In the genomic region with DNA sequence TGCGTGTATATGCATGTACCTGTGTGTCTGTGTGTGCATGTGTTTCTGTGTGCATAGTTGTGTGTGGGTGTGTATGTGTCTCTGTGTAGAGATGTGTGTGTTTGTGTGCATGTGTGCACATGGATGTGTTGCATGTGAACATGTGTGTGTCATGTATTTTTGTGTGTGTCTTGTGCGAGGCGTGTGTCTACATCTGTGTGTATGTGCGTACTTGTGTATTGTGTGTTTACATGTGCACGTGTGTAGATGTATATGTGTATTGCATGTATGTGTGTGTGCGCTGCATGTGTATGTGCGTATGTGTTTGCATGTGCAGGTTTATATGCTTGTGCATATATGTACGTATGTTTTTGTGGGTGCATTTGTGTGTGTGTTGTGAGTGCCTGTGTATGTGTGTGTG, we compare ENCODE assay signal across 22 cellular contexts.
"Had no signal": no experiment of that assay in that cellular context is flagged by ENCODE, and none has a peak within 500 bp of the region (broad histone marks: within the 10 kb centered on the region; RNA-seq: fewer than 3 reads in every experiment).

No MANE protein-coding gene starts in this region.

- H3K4me3 ChIP-seq: SJSA1, SK-N-MC had no signal

- H3K36me3 ChIP-seq: SJSA1 had no signal

- H3K27me3 ChIP-seq: SJSA1 had no signal

- DNase-seq: IMR-90, Kasumi-1, MM.1S, NCI-H1092 treated with DMSO at 0.1 percent for 48 hours, NCI-H1436, NCI-H187, NCI-H2029, NCI-H2081 treated with DMSO at 0.1 percent for 48 hours, NCI-H2171, NCI-H226, NCI-H446, NCI-H510A, NCI-H524 treated with DMSO at 0.1 percent for 48 hours, NCI-H69, NCI-H774, Right ventricle myocardium superior, RPMI8226, SIG-M5 had no signal

- H3K4me2 ChIP-seq: KMS-11 had no signal

- FAIRE-seq: RCC 7860 had no signal

- H3K4me1 ChIP-seq: SJSA1 had no signal

- H3K27ac ChIP-seq: KMS-11, SJSA1, SK-N-MC had no signal

- H3K9ac ChIP-seq: KMS-11 had no signal
